In the genomic region with DNA sequence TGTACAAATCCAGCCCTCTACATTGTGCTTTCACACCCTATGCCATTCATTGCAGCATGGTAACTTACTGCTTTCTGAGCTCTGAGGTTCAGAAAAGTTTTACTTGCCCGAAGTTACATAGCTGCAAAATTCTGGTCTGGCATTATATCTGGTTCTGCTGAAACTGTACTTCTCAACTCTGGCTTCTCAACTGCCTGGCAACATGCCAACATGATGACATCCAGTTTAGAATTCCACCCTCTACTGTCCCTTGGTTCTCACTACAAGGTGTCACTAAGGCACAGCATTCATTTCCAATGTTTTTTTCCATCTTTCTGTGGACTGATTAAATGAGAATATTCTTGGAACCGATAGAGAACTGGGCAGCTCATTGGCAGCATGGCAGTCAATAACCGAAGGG, we compare ENCODE assay signal across 13 cellular contexts.
DNase-seq lines count a peak whose midpoint lies in the region; ATAC-seq, FAIRE-seq and TF ChIP-seq lines count a peak whose summit lies in the region.
"Had no signal": no experiment of that assay in that cellular context is flagged by ENCODE, and none has a peak within 500 bp of the region (broad histone marks: within the 10 kb centered on the region; RNA-seq: fewer than 3 reads in every experiment).

No MANE protein-coding gene starts in this region.

- H3K9ac ChIP-seq in endothelial cell of umbilical vein (replicated peaks; ENCODE audit: extremely low read depth, insufficient read depth, low read length): no peak overlapping the region
- H3K9ac ChIP-seq: BLaER1 treated with 17β-estradiol and CSF1 and Interleukin-3, amounts not matched to agents 10 nM and 100 nM had no signal

- no TSS peak for BruUV-seq in endothelial cell of umbilical vein (replicated peaks; lab: Mats Ljungman, UMichigan)

- H3K27ac ChIP-seq in endothelial cell of umbilical vein (ENCODE audit: insufficient read depth, low read depth, low read length): no peak overlapping the region
- H3K27ac ChIP-seq: BLaER1 treated with 17β-estradiol and CSF1 and Interleukin-3, amounts not matched to agents 10 nM and 100 nM; HL-60 had no signal

- intact Hi-C loops in endothelial cell of umbilical vein (cut with micrococcal nuclease): no loop called here

- dilution Hi-C loops in endothelial cell of umbilical vein (cut with MboI; ENCODE audit: extremely low pct_ligation_motif_present, low sequenced_read_pairs): no loop called here

- H3K36me3 ChIP-seq in endothelial cell of umbilical vein (ENCODE audit: control insufficient read depth in 2 of 2, extremely low read depth in 1 of 2, insufficient read depth in 2 of 2, low read length in 2 of 2): no peaks in the 10 kb centered on the region
- H3K36me3 ChIP-seq: BLaER1 treated with 17β-estradiol and CSF1 and Interleukin-3, amounts not matched to agents 10 nM and 100 nM had no signal

- no peaks in the 10 kb centered on the region for H4K20me1 ChIP-seq in endothelial cell of umbilical vein (replicated peaks; ENCODE audit: control insufficient read depth, extremely low read depth, insufficient read depth, low read length)
- H4K20me1 ChIP-seq: BLaER1 treated with 17β-estradiol and CSF1 and Interleukin-3, amounts not matched to agents 10 nM and 100 nM had no signal

- POLR2A ChIA-PET in endothelial cell of umbilical vein (lab: Charles Lee): no interaction called here

- no peaks in the 10 kb centered on the region for H3K4me1 ChIP-seq in endothelial cell of umbilical vein (ENCODE audit: control insufficient read depth, extremely low read depth, insufficient read depth, low read length)

- no peak overlapping the region for H3K4me2 ChIP-seq in endothelial cell of umbilical vein (ENCODE audit: insufficient read depth, low read length)
- H3K4me2 ChIP-seq: BLaER1 treated with 17β-estradiol and CSF1 and Interleukin-3, amounts not matched to agents 10 nM and 100 nM had no signal

- FAIRE-seq in endothelial cell of umbilical vein (lab: Jason Lieb, UNC): peak; percentile 18

- no peaks in the 10 kb centered on the region for H3K9me1 ChIP-seq in endothelial cell of umbilical vein (replicated peaks; ENCODE audit: control insufficient read depth, extremely low read depth, insufficient read depth, low read length)

- TF ChIP-seq CTCF in endothelial cell of umbilical vein (IDR thresholded peaks at IDR 0.05; ENCODE audit: extremely low read depth in 1 of 2, insufficient read depth in 1 of 2, low read depth in 1 of 2, low read length in 2 of 2): no peak

- no peaks in the 10 kb centered on the region for H3K27me3 ChIP-seq in endothelial cell of umbilical vein (ENCODE audit: control insufficient read depth in 2 of 2, insufficient read depth in 2 of 2, low read length in 2 of 2)

- CTCF ChIA-PET in endothelial cell of umbilical vein (lab: Charles Lee): no interaction called here

- no peak overlapping the region for H3K4me3 ChIP-seq in endothelial cell of umbilical vein (replicated peaks in 1 of 3; ENCODE audit: insufficient read depth in 1 of 3, low read depth in 1 of 3, low read length in 3 of 3)
- H3K4me3 ChIP-seq: BLaER1 treated with 17β-estradiol and CSF1 and Interleukin-3, amounts not matched to agents 10 nM and 100 nM had no signal

- no peak for TF ChIP-seq POLR2A in endothelial cell of umbilical vein (IDR thresholded peaks at IDR 0.05; ENCODE audit: low read depth, low read length)

- no peak for ATAC-seq in esophagus mucosa

- no peaks in the 10 kb centered on the region for H3K9me3 ChIP-seq in endothelial cell of umbilical vein (replicated peaks; ENCODE audit: control insufficient read depth, insufficient read depth, low read length)
- H3K9me3 ChIP-seq: BLaER1 treated with 17β-estradiol and CSF1 and Interleukin-3, amounts not matched to agents 10 nM and 100 nM had no signal

- no peaks in the 10 kb centered on the region for H3K79me2 ChIP-seq in endothelial cell of umbilical vein (ENCODE audit: control insufficient read depth, insufficient read depth, low read length)

- DNase-seq in DMS53 (lab: John Stamatoyannopoulos, UW) (peak; percentile 10), DMS53 treated with DMSO at 0.1 percent for 48 hours (lab: John Stamatoyannopoulos, UW; ENCODE audit: unreplicated experiment) (no peak), NCI-H82 (lab: John Stamatoyannopoulos, UW) (peak; percentile 10), NCI-H82 treated with DMSO at 0.1 percent for 48 hours (lab: John Stamatoyannopoulos, UW; ENCODE audit: unreplicated experiment) (no peak), NCI-H69 (lab: John Stamatoyannopoulos, UW) (peak; percentile 45), endothelial cell of umbilical vein (ENCODE audit: low read depth, low spot score) (no peak)
- DNase-seq: 8988T; AML-193; CD4-positive, CD25-positive, alpha-beta regulatory T cell; DMS153 had no signal

- H2AFZ ChIP-seq in endothelial cell of umbilical vein (ENCODE audit: low read depth, low read length): no peak overlapping the region

TF ChIP-seq in endothelial cell of umbilical vein, 7 proteins besides CTCF, POLR2A, EP300 and RAD21:
- TF ChIP-seq POLR2AphosphoS5 (IDR thresholded peaks at IDR 0.05; ENCODE audit: insufficient read depth, low read depth, low read length): no peak
- TF ChIP-seq MYC (IDR thresholded peaks at IDR 0.05; ENCODE audit: low read depth, low read length): no peak
- no peak for TF ChIP-seq EZH2 (IDR thresholded peaks at IDR 0.05; ENCODE audit: borderline replicate concordance, low read depth, low read length, severe bottlenecking)
- TF ChIP-seq GATA2 (IDR thresholded peaks at IDR 0.05; ENCODE audit: insufficient read depth, insufficient read length, low read depth, low read length): no peak
- no peak for TF ChIP-seq JUN (IDR thresholded peaks at IDR 0.05; ENCODE audit: borderline replicate concordance, insufficient read depth, insufficient read length, low read depth)
- TF ChIP-seq, protein P1, sequence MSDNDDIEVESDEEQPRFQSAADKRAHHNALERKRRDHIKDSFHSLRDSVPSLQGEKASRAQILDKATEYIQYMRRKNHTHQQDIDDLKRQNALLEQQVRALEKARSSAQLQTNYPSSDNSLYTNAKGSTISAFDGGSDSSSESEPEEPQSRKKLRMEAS (IDR thresholded peaks at IDR 0.05; ENCODE audit: insufficient read depth, insufficient read length): no peak
- TF ChIP-seq FOS (IDR thresholded peaks at IDR 0.05; ENCODE audit: borderline replicate concordance, insufficient read depth, low read length): no peak
TF ChIP-seq in endothelial cell of umbilical vein: peak in this region for 0.

Comparison
In these comparisons a context has a peak if more than half of its experiments do, and no peak if none do; other contexts are left out.
1. DNase-seq: peak in DMS53 (single experiment), NCI-H82 (single experiment) and NCI-H69 (single experiment); none in DMS53 treated with DMSO at 0.1 percent for 48 hours (single experiment), NCI-H82 treated with DMSO at 0.1 percent for 48 hours (single experiment) and endothelial cell of umbilical vein (single experiment).